In genomic region chr1:23777979-23778814, GRCh38 we compare ENCODE assay signal across 8 cellular contexts. TPM values are rescaled to one million over a fixed set of nuclear protein-coding genes. Genes with fewer than 3 reads are reported as not detected.
DNase-seq lines count a peak whose midpoint lies in the region; ATAC-seq and TF ChIP-seq lines count a peak whose summit lies in the region.

A gene with protein sequence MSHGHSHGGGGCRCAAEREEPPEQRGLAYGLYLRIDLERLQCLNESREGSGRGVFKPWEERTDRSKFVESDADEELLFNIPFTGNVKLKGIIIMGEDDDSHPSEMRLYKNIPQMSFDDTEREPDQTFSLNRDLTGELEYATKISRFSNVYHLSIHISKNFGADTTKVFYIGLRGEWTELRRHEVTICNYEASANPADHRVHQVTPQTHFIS (plus strand): TSS chr1:23778418. CDS start chr1:23778516, 98 bp downstream.

- peak; percentile 42 for ATAC-seq in HG03571 (IDR thresholded peaks at IDR 0.05; ENCODE audit: unreplicated experiment)

- peak within 1 kb of the TSS; percentile 85 to 93 (median 86) for H3K4me3 ChIP-seq in liver (ENCODE audit: low read depth in 1 of 3, low read length in 3 of 3)

- peaks cover 6 to 42% (median 33%) of the 10 kb centered on the region in 4 donors for H3K4me1 ChIP-seq in liver (ENCODE audit: control insufficient read depth in 4 of 4, insufficient read depth in 4 of 4, low read length in 3 of 4)

- no peak for TF ChIP-seq RAD21 in liver (IDR thresholded peaks at IDR 0.05)

- peak within 1 kb of the TSS; percentile 71 to 92 for H3K9ac ChIP-seq in liver (ENCODE audit: low read depth in 1 of 2, low read length in 2 of 2)

- peak within 1 kb of the TSS; percentile 85 to 96 for H3K27ac ChIP-seq in liver (ENCODE audit: low read depth in 1 of 2, low read length in 2 of 2)

- peak; percentile 71 for DNase-seq in AML-193 (lab: John Stamatoyannopoulos, UW)
- DNase-seq in GM19240 (ENCODE audit: insufficient read length, low spot score), result peak; percentile 85
- peak; percentile 66 for DNase-seq in NCI-H774 (lab: John Stamatoyannopoulos, UW)
- DNase-seq in activated CD4-positive, alpha-beta T cell treated with anti-CD3 and anti-CD28 coated beads, Interleukin-2, amount 50 U/mL, for 24 hours (ENCODE audit: low read depth in 1 of 2, low spot score in 1 of 2), result peak; percentile 63
- DNase-seq in dermis blood vessel endothelial cell, result peak; percentile 85
- DNase-seq in stimulated activated CD4-positive, alpha-beta T cell treated with anti-CD3 and anti-CD28 coated beads, Interleukin-4, amount 100 ng/mL, for 1 hour, result peak; percentile 77

- H3K36me3 ChIP-seq in liver (ENCODE audit: control insufficient read depth in 4 of 4, insufficient read depth in 3 of 4, low read depth in 1 of 4, low read length in 3 of 4), result peaks cover 0 to 3% (median 1%) of the 10 kb centered on the region in 4 donors

- under 1% methylated on average over 91 of the region's 91 CpGs for WGBS in liver

- H3K27me3 ChIP-seq in liver (ENCODE audit: control insufficient read depth in 4 of 4, insufficient read depth in 4 of 4, low read length in 3 of 4), result no peaks in the 10 kb centered on the region

- no peaks in the 10 kb centered on the region for H3K9me3 ChIP-seq in liver (ENCODE audit: control insufficient read depth in 4 of 4, low read length in 3 of 4)

- no peak for TF ChIP-seq CTCF in liver (IDR thresholded peaks at IDR 0.05; ENCODE audit: low read depth, low read length, missing input control)

TF ChIP-seq in liver, 16 proteins besides CTCF, POLR2A, EP300 and RAD21:
- TF ChIP-seq, protein P1, sequence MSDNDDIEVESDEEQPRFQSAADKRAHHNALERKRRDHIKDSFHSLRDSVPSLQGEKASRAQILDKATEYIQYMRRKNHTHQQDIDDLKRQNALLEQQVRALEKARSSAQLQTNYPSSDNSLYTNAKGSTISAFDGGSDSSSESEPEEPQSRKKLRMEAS (IDR thresholded peaks at IDR 0.05), result peak; percentile 51
- TF ChIP-seq YY1 (IDR thresholded peaks at IDR 0.05), result no peak
- no peak for TF ChIP-seq EGR1 (IDR thresholded peaks at IDR 0.05; ENCODE audit: low read depth in 2 of 2)
- TF ChIP-seq GABPA (IDR thresholded peaks at IDR 0.05 in 1 of 2, conservative IDR thresholded peaks at IDR 0.05 in 1 of 2), result peak in 1 of 2 donors; percentile 78
- TF ChIP-seq, protein P2, sequence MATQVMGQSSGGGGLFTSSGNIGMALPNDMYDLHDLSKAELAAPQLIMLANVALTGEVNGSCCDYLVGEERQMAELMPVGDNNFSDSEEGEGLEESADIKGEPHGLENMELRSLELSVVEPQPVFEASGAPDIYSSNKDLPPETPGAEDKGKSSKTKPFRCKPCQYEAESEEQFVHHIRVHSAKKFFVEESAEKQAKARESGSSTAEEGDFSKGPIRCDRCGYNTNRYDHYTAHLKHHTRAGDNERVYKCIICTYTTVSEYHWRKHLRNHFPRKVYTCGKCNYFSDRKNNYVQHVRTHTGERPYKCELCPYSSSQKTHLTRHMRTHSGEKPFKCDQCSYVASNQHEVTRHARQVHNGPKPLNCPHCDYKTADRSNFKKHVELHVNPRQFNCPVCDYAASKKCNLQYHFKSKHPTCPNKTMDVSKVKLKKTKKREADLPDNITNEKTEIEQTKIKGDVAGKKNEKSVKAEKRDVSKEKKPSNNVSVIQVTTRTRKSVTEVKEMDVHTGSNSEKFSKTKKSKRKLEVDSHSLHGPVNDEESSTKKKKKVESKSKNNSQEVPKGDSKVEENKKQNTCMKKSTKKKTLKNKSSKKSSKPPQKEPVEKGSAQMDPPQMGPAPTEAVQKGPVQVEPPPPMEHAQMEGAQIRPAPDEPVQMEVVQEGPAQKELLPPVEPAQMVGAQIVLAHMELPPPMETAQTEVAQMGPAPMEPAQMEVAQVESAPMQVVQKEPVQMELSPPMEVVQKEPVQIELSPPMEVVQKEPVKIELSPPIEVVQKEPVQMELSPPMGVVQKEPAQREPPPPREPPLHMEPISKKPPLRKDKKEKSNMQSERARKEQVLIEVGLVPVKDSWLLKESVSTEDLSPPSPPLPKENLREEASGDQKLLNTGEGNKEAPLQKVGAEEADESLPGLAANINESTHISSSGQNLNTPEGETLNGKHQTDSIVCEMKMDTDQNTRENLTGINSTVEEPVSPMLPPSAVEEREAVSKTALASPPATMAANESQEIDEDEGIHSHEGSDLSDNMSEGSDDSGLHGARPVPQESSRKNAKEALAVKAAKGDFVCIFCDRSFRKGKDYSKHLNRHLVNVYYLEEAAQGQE (IDR thresholded peaks at IDR 0.05), result peak; percentile 59
- peak in 1 of 2 donors; percentile 8 for TF ChIP-seq RXRA (IDR thresholded peaks at IDR 0.05)
- TF ChIP-seq SP1 (IDR thresholded peaks at IDR 0.05), result no peak
- no peak for TF ChIP-seq JUND (IDR thresholded peaks at IDR 0.05)
- peak; percentile 12 for TF ChIP-seq FOXA2 (IDR thresholded peaks at IDR 0.05)
- TF ChIP-seq FOXA1 (IDR thresholded peaks at IDR 0.05), result no peak
- no peak for TF ChIP-seq HNF4G (IDR thresholded peaks at IDR 0.05)
- TF ChIP-seq HNF4A (conservative IDR thresholded peaks at IDR 0.05), result peak; percentile 18 to 19
- no peak for TF ChIP-seq NR2F2 (IDR thresholded peaks at IDR 0.05)
- no peak for TF ChIP-seq ZBTB33 (IDR thresholded peaks at IDR 0.05)
- TF ChIP-seq TAF1 (conservative IDR thresholded peaks at IDR 0.05), result peak; percentile 20
- TF ChIP-seq, protein P3, sequence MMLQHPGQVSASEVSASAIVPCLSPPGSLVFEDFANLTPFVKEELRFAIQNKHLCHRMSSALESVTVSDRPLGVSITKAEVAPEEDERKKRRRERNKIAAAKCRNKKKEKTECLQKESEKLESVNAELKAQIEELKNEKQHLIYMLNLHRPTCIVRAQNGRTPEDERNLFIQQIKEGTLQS (IDR thresholded peaks at IDR 0.05), result no peak

RNA-seq across cellular contexts. Expression of the gene that starts here (rescaled TPM):
- 41.2 and 43.8 TPM in 2 replicates for total RNA-seq in dermis blood vessel endothelial cell
- total RNA-seq in liver, result 10 to 100 TPM; 28.4 to 86.4 TPM
- polyA plus RNA-seq in liver, result 10 to 100 TPM; 17.1 to 21.1 TPM

Comparison
In these comparisons a context has a peak if more than half of its experiments do, and no peak if none do; other contexts are left out.
1. Peak in every context shown above with its lines: DNase-seq, ATAC-seq, H3K4me3 ChIP-seq and H3K27ac ChIP-seq.